Comparison of ENCODE assay signal across 8 cellular contexts in the genomic region with DNA sequence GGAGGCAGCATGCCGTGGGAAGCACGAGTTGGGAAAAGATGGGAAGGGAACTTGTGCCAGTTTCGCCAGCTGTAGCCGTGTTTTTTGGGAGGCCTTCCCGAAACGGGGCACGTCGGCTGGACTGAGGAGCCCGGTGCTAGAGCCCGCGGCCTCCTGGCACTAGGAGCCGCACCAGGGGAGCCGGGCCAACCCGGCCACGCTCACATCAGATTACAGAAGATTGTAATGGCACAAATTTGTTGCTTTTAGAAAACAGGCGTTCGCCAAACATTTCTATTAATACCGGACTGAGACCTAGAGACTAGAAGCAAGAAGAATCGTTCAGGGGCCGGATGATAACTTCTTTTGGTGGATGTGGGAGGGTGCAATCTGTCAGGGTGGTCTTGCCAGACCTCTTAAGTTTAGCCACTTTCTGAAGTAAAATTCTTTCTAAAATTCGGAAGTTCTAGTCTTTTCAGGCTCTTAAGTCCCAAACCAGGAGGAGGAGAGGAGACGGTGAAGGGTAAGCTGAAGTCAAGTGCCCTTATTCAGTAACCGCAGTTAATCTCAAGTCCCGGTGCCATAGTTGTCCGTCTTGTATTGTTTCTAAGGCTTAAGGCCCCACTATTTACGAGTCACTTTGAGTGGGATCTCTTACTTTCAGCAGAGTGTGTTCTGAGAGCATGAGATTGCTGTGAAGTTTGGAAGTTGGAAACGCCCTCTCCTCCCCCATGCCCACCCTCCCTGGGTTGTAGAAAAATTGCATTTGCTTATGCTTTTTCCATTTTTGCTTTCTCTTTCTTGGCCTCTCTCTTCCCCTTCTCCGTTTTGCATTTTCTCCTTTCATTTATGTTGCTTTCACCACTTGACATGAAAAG. TPM values are rescaled to one million over a fixed set of nuclear protein-coding genes. Genes with fewer than 3 reads are reported as not detected.
DNase-seq lines count a peak whose midpoint lies in the region; ATAC-seq and TF ChIP-seq lines count a peak whose summit lies in the region.

No MANE protein-coding gene starts in this region.

- no peak overlapping the region for H2BK120ac ChIP-seq in neuronal stem cell (ENCODE audit: low read depth, low read length)

- no peak overlapping the region for H3K27ac ChIP-seq in neuronal stem cell (replicated peaks; ENCODE audit: low read length)

- no peak overlapping the region for H3K4ac ChIP-seq in neuronal stem cell (ENCODE audit: low read length)

- DNase-seq in COLO668 (lab: John Stamatoyannopoulos, UW; ENCODE audit: unreplicated experiment), result peak; percentile 36
- peak; percentile 42 for DNase-seq in LHCN-M2 (ENCODE audit: low read depth)
- peak; percentile 28 for DNase-seq in activated T-cell treated with anti-CD3 and anti-CD28 coated beads for 4 hours
- DNase-seq in fibroblast of pulmonary artery (ENCODE audit: low read depth), result peak; percentile 42
- DNase-seq in neuronal stem cell (ENCODE audit: low spot score), result no peak

- H3K79me1 ChIP-seq in neuronal stem cell (ENCODE audit: low read depth, low read length), result peaks cover 1% of the 10 kb centered on the region

- TF ChIP-seq CTCF in fibroblast of pulmonary artery (IDR thresholded peaks at IDR 0.05; ENCODE audit: low read length, missing control alignments), result no peak

- WGBS in neuronal stem cell (ENCODE audit: extremely low coverage in 2 of 2, insufficient read length in 2 of 2, insufficient replicate concordance in 1 of 2), 2 donors, result no CpG with 5 or more reads among the region's 28 CpGs

- no peak overlapping the region for H2BK12ac ChIP-seq in neuronal stem cell (ENCODE audit: low read length)

- no peak overlapping the region for H3K23ac ChIP-seq in neuronal stem cell (ENCODE audit: low read depth, low read length, poor library complexity)

- H3K9me3 ChIP-seq in neuronal stem cell (replicated peaks in 1 of 2; ENCODE audit: control insufficient read depth in 2 of 2, insufficient read depth in 1 of 2, low read depth in 1 of 2, low read length in 2 of 2), result no peaks in the 10 kb centered on the region

- H3K4me3 ChIP-seq in fibroblast of pulmonary artery (replicated peaks; ENCODE audit: low read depth, low read length) (peak overlapping the region; percentile 83), neuronal stem cell (ENCODE audit: low read length in 2 of 2) (peak overlapping the region; percentile 86 to 91)

- ATAC-seq in GM18517 (IDR thresholded peaks at IDR 0.05; ENCODE audit: unreplicated experiment), result no peak
- no peak for ATAC-seq in GM21786 (IDR thresholded peaks at IDR 0.05; ENCODE audit: unreplicated experiment)
- no peak for ATAC-seq in HG03097 (IDR thresholded peaks at IDR 0.05; ENCODE audit: low FRiP score, unreplicated experiment)

- H2AFZ ChIP-seq in neuronal stem cell (ENCODE audit: low read length), result peak overlapping the region; percentile 88

- H4K91ac ChIP-seq in neuronal stem cell (ENCODE audit: low read depth, low read length, poor library complexity), result no peak overlapping the region

- no peak overlapping the region for H2BK5ac ChIP-seq in neuronal stem cell (ENCODE audit: low read length)

- H2BK15ac ChIP-seq in neuronal stem cell (ENCODE audit: low read length), result no peak overlapping the region

- peak overlapping the region; percentile 86 for H3K4me2 ChIP-seq in neuronal stem cell (ENCODE audit: insufficient read depth, low read length, poor library complexity, severe bottlenecking)

- H3K4me1 ChIP-seq in neuronal stem cell (ENCODE audit: control insufficient read depth in 2 of 2, insufficient read depth in 1 of 2, low read depth in 1 of 2, low read length in 2 of 2), result peaks cover 7 to 16% of the 10 kb centered on the region in 2 donors

- H3K36me3 ChIP-seq in neuronal stem cell (replicated peaks in 1 of 2; ENCODE audit: control insufficient read depth in 2 of 2, insufficient read depth in 2 of 2, low read length in 2 of 2), result no peaks in the 10 kb centered on the region

- H2AK5ac ChIP-seq in neuronal stem cell (ENCODE audit: low read depth, low read length), result no peak overlapping the region

- H3K27me3 ChIP-seq in neuronal stem cell (ENCODE audit: control insufficient read depth in 3 of 3, insufficient read depth in 3 of 3, low read depth in 1 of 3, low read length in 3 of 3), result no peaks in the 10 kb centered on the region

- no peak overlapping the region for H3K14ac ChIP-seq in neuronal stem cell (ENCODE audit: low read length)

- H3K9ac ChIP-seq in neuronal stem cell (ENCODE audit: low read depth, low read length, poor library complexity), result no peak overlapping the region

- H3K18ac ChIP-seq in neuronal stem cell (ENCODE audit: low read length), result no peak overlapping the region

- no peak overlapping the region for H4K8ac ChIP-seq in neuronal stem cell (ENCODE audit: low read depth, low read length)

RNA-seq across cellular contexts. Expression of a gene that starts 1.4 kb away (rescaled TPM):
- total RNA-seq in LHCN-M2 (2014; rRNA removed), result 15.7 and 19.2 TPM in 2 replicates
- polyA plus RNA-seq in LHCN-M2 (2012), result 10.9 TPM
- polyA plus RNA-seq in neuronal stem cell (2013, experiment 1 of 2), result 11.3 TPM
- 11.6 TPM for polyA plus RNA-seq in neuronal stem cell (2013, experiment 2 of 2)
